Comparison of ENCODE assay signal across 2 cellular contexts in the genomic region with DNA sequence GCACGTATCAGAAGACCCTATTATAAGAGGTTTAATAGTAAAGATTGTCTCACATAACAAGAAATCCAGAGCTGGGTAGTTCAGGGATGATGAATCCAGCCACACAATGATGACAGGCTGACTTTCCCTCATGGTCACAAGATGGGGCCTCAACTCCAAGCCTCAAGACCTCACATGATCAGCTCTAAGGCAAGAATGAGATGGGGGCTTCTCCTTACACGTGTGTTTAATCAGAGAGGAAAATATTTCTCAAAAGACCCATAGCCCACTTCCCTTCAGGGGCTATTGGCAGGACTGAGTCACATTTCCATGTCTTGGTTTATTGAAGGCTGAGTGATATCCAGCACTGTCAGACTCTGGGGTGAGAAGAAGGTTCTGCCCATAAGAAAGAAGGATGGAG.
TF ChIP-seq lines count a peak whose summit lies in the region.

No MANE protein-coding gene starts in this region.

TF ChIP-seq in IMR-90, 13 proteins besides CTCF, POLR2A, EP300 and RAD21:
- TF ChIP-seq, protein P1, sequence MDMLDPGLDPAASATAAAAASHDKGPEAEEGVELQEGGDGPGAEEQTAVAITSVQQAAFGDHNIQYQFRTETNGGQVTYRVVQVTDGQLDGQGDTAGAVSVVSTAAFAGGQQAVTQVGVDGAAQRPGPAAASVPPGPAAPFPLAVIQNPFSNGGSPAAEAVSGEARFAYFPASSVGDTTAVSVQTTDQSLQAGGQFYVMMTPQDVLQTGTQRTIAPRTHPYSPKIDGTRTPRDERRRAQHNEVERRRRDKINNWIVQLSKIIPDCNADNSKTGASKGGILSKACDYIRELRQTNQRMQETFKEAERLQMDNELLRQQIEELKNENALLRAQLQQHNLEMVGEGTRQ (IDR thresholded peaks at IDR 0.05; ENCODE audit: low read depth, low read length) = no peak
- TF ChIP-seq FOS (IDR thresholded peaks at IDR 0.05; ENCODE audit: low read depth, low read length) = no peak
- TF ChIP-seq, protein P2, sequence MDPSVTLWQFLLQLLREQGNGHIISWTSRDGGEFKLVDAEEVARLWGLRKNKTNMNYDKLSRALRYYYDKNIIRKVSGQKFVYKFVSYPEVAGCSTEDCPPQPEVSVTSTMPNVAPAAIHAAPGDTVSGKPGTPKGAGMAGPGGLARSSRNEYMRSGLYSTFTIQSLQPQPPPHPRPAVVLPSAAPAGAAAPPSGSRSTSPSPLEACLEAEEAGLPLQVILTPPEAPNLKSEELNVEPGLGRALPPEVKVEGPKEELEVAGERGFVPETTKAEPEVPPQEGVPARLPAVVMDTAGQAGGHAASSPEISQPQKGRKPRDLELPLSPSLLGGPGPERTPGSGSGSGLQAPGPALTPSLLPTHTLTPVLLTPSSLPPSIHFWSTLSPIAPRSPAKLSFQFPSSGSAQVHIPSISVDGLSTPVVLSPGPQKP (IDR thresholded peaks at IDR 0.05; ENCODE audit: borderline replicate concordance, low read depth, low read length) = no peak
- TF ChIP-seq RCOR1 (IDR thresholded peaks at IDR 0.05; ENCODE audit: insufficient replicate concordance, low read length) = no peak
- TF ChIP-seq MXI1 (IDR thresholded peaks at IDR 0.05; ENCODE audit: borderline replicate concordance, low read depth, low read length) = no peak
- TF ChIP-seq CHD1 (IDR thresholded peaks at IDR 0.05; ENCODE audit: low read depth, low read length) = no peak
- TF ChIP-seq MAFK (IDR thresholded peaks at IDR 0.05; ENCODE audit: low read depth, low read length) = no peak
- TF ChIP-seq BHLHE40 (IDR thresholded peaks at IDR 0.05; ENCODE audit: low read depth, low read length) = no peak
- no peak for TF ChIP-seq MAZ (IDR thresholded peaks at IDR 0.05; ENCODE audit: borderline replicate concordance, low read depth, low read length)
- TF ChIP-seq NFE2L2 (IDR thresholded peaks at IDR 0.05; ENCODE audit: low read depth, low read length) = no peak
- no peak for TF ChIP-seq CEBPB (IDR thresholded peaks at IDR 0.05; ENCODE audit: low read depth, low read length)
- TF ChIP-seq RFX5 (IDR thresholded peaks at IDR 0.05; ENCODE audit: low read depth, low read length) = no peak
- no peak for TF ChIP-seq SMC3 (IDR thresholded peaks at IDR 0.05; ENCODE audit: low read depth, low read length)

TF ChIP-seq in HepG2, 621 proteins besides CTCF, POLR2A, EP300 and RAD21:
- TF ChIP-seq FOSL1 (CRISPR knock-in tag; IDR thresholded peaks at IDR 0.05; ENCODE audit: borderline replicate concordance) = no peak
- TF ChIP-seq RBAK (CRISPR knock-in tag; IDR thresholded peaks at IDR 0.05) = no peak
- TF ChIP-seq ARNT2 (CRISPR knock-in tag; IDR thresholded peaks at IDR 0.05; ENCODE audit: low read depth) = no peak
- no peak for TF ChIP-seq ZNF441 (CRISPR knock-in tag; IDR thresholded peaks at IDR 0.05; ENCODE audit: borderline replicate concordance)
- no peak for TF ChIP-seq ZNF816 (CRISPR knock-in tag; IDR thresholded peaks at IDR 0.05; ENCODE audit: borderline replicate concordance)
- no peak for TF ChIP-seq ADNP (CRISPR knock-in tag; IDR thresholded peaks at IDR 0.05)
- no peak for TF ChIP-seq ZC3H13 (CRISPR knock-in tag; IDR thresholded peaks at IDR 0.05)
- no peak for TF ChIP-seq RFX1 (IDR thresholded peaks at IDR 0.05)
- no peak for TF ChIP-seq ZNF274 (CRISPR knock-in tag; IDR thresholded peaks at IDR 0.05)
- TF ChIP-seq, protein P3, sequence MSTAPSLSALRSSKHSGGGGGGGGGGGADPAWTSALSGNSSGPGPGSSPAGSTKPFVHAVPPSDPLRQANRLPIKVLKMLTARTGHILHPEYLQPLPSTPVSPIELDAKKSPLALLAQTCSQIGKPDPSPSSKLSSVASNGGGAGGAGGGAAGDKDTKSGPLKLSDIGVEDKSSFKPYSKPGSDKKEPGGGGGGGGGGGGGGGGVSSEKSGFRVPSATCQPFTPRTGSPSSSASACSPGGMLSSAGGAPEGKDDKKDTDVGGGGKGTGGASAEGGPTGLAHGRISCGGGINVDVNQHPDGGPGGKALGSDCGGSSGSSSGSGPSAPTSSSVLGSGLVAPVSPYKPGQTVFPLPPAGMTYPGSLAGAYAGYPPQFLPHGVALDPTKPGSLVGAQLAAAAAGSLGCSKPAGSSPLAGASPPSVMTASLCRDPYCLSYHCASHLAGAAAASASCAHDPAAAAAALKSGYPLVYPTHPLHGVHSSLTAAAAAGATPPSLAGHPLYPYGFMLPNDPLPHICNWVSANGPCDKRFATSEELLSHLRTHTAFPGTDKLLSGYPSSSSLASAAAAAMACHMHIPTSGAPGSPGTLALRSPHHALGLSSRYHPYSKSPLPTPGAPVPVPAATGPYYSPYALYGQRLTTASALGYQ (CRISPR knock-in tag; IDR thresholded peaks at IDR 0.05) = no peak
- TF ChIP-seq ERF (CRISPR knock-in tag; IDR thresholded peaks at IDR 0.05) = no peak
- TF ChIP-seq, protein P4, sequence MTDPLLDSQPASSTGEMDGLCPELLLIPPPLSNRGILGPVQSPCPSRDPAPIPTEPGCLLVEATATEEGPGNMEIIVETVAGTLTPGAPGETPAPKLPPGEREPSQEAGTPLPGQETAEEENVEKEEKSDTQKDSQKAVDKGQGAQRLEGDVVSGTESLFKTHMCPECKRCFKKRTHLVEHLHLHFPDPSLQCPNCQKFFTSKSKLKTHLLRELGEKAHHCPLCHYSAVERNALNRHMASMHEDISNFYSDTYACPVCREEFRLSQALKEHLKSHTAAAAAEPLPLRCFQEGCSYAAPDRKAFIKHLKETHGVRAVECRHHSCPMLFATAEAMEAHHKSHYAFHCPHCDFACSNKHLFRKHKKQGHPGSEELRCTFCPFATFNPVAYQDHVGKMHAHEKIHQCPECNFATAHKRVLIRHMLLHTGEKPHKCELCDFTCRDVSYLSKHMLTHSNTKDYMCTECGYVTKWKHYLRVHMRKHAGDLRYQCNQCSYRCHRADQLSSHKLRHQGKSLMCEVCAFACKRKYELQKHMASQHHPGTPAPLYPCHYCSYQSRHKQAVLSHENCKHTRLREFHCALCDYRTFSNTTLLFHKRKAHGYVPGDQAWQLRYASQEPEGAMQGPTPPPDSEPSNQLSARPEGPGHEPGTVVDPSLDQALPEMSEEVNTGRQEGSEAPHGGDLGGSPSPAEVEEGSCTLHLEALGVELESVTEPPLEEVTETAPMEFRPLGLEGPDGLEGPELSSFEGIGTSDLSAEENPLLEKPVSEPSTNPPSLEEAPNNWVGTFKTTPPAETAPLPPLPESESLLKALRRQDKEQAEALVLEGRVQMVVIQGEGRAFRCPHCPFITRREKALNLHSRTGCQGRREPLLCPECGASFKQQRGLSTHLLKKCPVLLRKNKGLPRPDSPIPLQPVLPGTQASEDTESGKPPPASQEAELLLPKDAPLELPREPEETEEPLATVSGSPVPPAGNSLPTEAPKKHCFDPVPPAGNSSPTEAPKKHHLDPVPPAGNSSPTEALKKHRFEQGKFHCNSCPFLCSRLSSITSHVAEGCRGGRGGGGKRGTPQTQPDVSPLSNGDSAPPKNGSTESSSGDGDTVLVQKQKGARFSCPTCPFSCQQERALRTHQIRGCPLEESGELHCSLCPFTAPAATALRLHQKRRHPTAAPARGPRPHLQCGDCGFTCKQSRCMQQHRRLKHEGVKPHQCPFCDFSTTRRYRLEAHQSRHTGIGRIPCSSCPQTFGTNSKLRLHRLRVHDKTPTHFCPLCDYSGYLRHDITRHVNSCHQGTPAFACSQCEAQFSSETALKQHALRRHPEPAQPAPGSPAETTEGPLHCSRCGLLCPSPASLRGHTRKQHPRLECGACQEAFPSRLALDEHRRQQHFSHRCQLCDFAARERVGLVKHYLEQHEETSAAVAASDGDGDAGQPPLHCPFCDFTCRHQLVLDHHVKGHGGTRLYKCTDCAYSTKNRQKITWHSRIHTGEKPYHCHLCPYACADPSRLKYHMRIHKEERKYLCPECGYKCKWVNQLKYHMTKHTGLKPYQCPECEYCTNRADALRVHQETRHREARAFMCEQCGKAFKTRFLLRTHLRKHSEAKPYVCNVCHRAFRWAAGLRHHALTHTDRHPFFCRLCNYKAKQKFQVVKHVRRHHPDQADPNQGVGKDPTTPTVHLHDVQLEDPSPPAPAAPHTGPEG (CRISPR knock-in tag; IDR thresholded peaks at IDR 0.05) = no peak
- TF ChIP-seq CHCHD3 (CRISPR knock-in tag; IDR thresholded peaks at IDR 0.05) = no peak
- TF ChIP-seq, protein P5, sequence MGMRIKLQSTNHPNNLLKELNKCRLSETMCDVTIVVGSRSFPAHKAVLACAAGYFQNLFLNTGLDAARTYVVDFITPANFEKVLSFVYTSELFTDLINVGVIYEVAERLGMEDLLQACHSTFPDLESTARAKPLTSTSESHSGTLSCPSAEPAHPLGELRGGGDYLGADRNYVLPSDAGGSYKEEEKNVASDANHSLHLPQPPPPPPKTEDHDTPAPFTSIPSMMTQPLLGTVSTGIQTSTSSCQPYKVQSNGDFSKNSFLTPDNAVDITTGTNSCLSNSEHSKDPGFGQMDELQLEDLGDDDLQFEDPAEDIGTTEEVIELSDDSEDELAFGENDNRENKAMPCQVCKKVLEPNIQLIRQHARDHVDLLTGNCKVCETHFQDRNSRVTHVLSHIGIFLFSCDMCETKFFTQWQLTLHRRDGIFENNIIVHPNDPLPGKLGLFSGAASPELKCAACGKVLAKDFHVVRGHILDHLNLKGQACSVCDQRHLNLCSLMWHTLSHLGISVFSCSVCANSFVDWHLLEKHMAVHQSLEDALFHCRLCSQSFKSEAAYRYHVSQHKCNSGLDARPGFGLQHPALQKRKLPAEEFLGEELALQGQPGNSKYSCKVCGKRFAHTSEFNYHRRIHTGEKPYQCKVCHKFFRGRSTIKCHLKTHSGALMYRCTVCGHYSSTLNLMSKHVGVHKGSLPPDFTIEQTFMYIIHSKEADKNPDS (CRISPR knock-in tag; IDR thresholded peaks at IDR 0.05) = no peak
- TF ChIP-seq, protein P6, sequence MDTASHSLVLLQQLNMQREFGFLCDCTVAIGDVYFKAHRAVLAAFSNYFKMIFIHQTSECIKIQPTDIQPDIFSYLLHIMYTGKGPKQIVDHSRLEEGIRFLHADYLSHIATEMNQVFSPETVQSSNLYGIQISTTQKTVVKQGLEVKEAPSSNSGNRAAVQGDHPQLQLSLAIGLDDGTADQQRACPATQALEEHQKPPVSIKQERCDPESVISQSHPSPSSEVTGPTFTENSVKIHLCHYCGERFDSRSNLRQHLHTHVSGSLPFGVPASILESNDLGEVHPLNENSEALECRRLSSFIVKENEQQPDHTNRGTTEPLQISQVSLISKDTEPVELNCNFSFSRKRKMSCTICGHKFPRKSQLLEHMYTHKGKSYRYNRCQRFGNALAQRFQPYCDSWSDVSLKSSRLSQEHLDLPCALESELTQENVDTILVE (CRISPR knock-in tag; IDR thresholded peaks at IDR 0.05) = no peak
- no peak for TF ChIP-seq ZBTB1 (CRISPR knock-in tag; IDR thresholded peaks at IDR 0.05; ENCODE audit: borderline replicate concordance)
- TF ChIP-seq E2F5 (CRISPR knock-in tag; conservative IDR thresholded peaks at IDR 0.05) = no peak
- TF ChIP-seq ZNF501 (CRISPR knock-in tag; IDR thresholded peaks at IDR 0.05) = no peak
- TF ChIP-seq, protein P7, sequence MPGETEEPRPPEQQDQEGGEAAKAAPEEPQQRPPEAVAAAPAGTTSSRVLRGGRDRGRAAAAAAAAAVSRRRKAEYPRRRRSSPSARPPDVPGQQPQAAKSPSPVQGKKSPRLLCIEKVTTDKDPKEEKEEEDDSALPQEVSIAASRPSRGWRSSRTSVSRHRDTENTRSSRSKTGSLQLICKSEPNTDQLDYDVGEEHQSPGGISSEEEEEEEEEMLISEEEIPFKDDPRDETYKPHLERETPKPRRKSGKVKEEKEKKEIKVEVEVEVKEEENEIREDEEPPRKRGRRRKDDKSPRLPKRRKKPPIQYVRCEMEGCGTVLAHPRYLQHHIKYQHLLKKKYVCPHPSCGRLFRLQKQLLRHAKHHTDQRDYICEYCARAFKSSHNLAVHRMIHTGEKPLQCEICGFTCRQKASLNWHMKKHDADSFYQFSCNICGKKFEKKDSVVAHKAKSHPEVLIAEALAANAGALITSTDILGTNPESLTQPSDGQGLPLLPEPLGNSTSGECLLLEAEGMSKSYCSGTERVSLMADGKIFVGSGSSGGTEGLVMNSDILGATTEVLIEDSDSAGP (CRISPR knock-in tag; IDR thresholded peaks at IDR 0.05; ENCODE audit: borderline replicate concordance) = no peak
